In genomic region chr9:91090132-91090410, GRCh38 we compare ENCODE assay signal across 13 cellular contexts.
DNase-seq lines count a peak whose midpoint lies in the region; ATAC-seq, FAIRE-seq and TF ChIP-seq lines count a peak whose summit lies in the region.
"Had no signal": no experiment of that assay in that cellular context is flagged by ENCODE, and none has a peak within 500 bp of the region (broad histone marks: within the 10 kb centered on the region; RNA-seq: fewer than 3 reads in every experiment).

No MANE protein-coding gene starts in this region.

- H3K9ac ChIP-seq in HepG2 (ENCODE audit: insufficient read depth, low read depth, low read length), result no peak overlapping the region

- CTCF ChIA-PET in HepG2 (lab: Yijun Ruan, JAX; ENCODE audit: low intra/inter-chr PET ratio, low total read pairs), result interaction anchor here (0.7 to 1.3 kb wide), 2 partner anchors 53 to 336 kb away, joined by 3 read pairs; no protein-coding TSS in a partner anchor
- CTCF ChIA-PET in activated CD4-positive, alpha-beta memory T cell treated with anti-CD3 and anti-CD28 coated beads, Interleukin-2, amount 10 ng/mL, durations not matched to agents 7 days and 5 days (lab: Charles Lee), result interaction anchor here (0.6 to 1.8 kb wide), 11 partner anchors 9 to 362 kb away, joined by 3 to 6 read pairs (median 4); no protein-coding TSS in a partner anchor

- H2AFZ ChIP-seq in HepG2 (ENCODE audit: low read length), result no peak overlapping the region

- H3K27ac Mint-ChIP-seq in activated CD4-positive, alpha-beta memory T cell treated with anti-CD3 and anti-CD28 coated beads, Interleukin-2, amount 10 ng/mL, durations not matched to agents 7 days and 5 days, result peak overlapping the region; percentile 16
- H3K27ac Mint-ChIP-seq in immature natural killer cell, result peak overlapping the region in 4 of 6 donors; percentile 13 to 82 (median 62)
- H3K27ac Mint-ChIP-seq: CD4-positive, alpha-beta T cell; IgD-negative memory B cell had no signal

- H3K4me1 Mint-ChIP-seq in activated CD4-positive, alpha-beta memory T cell treated with anti-CD3 and anti-CD28 coated beads, Interleukin-2, amount 10 ng/mL, durations not matched to agents 7 days and 5 days, result peaks cover 51% of the 10 kb centered on the region
- peaks cover 9% of the 10 kb centered on the region in 2 donors for H3K4me1 Mint-ChIP-seq in immature natural killer cell

- peaks cover 78% of the 10 kb centered on the region for H3K36me3 Mint-ChIP-seq in activated CD4-positive, alpha-beta memory T cell treated with anti-CD3 and anti-CD28 coated beads, Interleukin-2, amount 10 ng/mL, durations not matched to agents 7 days and 5 days (ENCODE audit: low read depth)
- H3K36me3 Mint-ChIP-seq in immature natural killer cell, result peaks cover 0 to 18% (median 15%) of the 10 kb centered on the region in 3 donors
- H3K36me3 Mint-ChIP-seq: IgD-negative memory B cell had no signal

- TF ChIP-seq EP300 in HepG2 (IDR thresholded peaks at IDR 0.05; ENCODE audit: low read depth in 2 of 2, low read length in 2 of 2) (no peak), HepG2 (CRISPR knock-in tag; IDR thresholded peaks at IDR 0.05; ENCODE audit: borderline replicate concordance) (no peak), sigmoid colon (IDR thresholded peaks at IDR 0.05) (no peak)

- no peaks in the 10 kb centered on the region for H3K79me2 ChIP-seq in HepG2 (ENCODE audit: insufficient read depth, low read length)

- no peak for TF ChIP-seq RAD21 in HepG2 (CRISPR knock-in tag; IDR thresholded peaks at IDR 0.05)

- no peak overlapping the region for H3K4me3 Mint-ChIP-seq in activated CD4-positive, alpha-beta memory T cell treated with anti-CD3 and anti-CD28 coated beads, Interleukin-2, amount 10 ng/mL, durations not matched to agents 7 days and 5 days
- H3K4me3 Mint-ChIP-seq in immature natural killer cell, result no peak overlapping the region
- H3K4me3 Mint-ChIP-seq: CD4-positive, alpha-beta T cell had no signal

- no peaks in the 10 kb centered on the region for H3K27me3 Mint-ChIP-seq in activated CD4-positive, alpha-beta memory T cell treated with anti-CD3 and anti-CD28 coated beads, Interleukin-2, amount 10 ng/mL, durations not matched to agents 7 days and 5 days
- peaks cover 0 to 2% (median 0%) of the 10 kb centered on the region in 3 donors for H3K27me3 Mint-ChIP-seq in immature natural killer cell (ENCODE audit: low read depth in 3 of 3)
- H3K27me3 Mint-ChIP-seq: CD4-positive, alpha-beta T cell; IgD-negative memory B cell had no signal

- H3K27me3 ChIP-seq in HepG2 (ENCODE audit: control insufficient read depth in 1 of 2, insufficient read depth in 2 of 2, low read length in 2 of 2) (no peaks in the 10 kb centered on the region), right lobe of liver (no peaks in the 10 kb centered on the region), sigmoid colon (no peaks in the 10 kb centered on the region)

- TF ChIP-seq POLR2A in HepG2 (IDR thresholded peaks at IDR 0.05; ENCODE audit: insufficient read depth in 1 of 2, low read depth in 2 of 2, low read length in 2 of 2) (no peak), right lobe of liver (IDR thresholded peaks at IDR 0.05) (no peak), sigmoid colon (IDR thresholded peaks at IDR 0.05) (no peak)

- in situ Hi-C loops in HepG2 (cut with HindIII; ENCODE audit: extremely low pct_ligation_motif_present, low pct_unique_long_range_greater_than_20kb), result no loop called here

- no TSS peak for BruUV-seq in HepG2 (replicated peaks; lab: Mats Ljungman, UMichigan)

- POLR2A ChIA-PET in HepG2 (lab: Yijun Ruan, JAX), result interaction anchor here (1.1 to 2.1 kb wide), 7 partner anchors 19 to 334 kb away, joined by 3 to 9 read pairs (median 7); partner anchors contain the start of gene NFIL3
- POLR2A ChIA-PET in activated CD4-positive, alpha-beta memory T cell treated with anti-CD3 and anti-CD28 coated beads, Interleukin-2, amount 10 ng/mL, durations not matched to agents 7 days and 5 days (lab: Charles Lee), result interaction anchor here (1.1 to 3.1 kb wide), 7 partner anchors 10 to 334 kb away, joined by 3 to 15 read pairs (median 8); partner anchors contain the start of gene NFIL3

- WGBS in HepG2 (ENCODE audit: low lambda C conversion rate), result 92% methylated on average over 2 of the region's 5 CpGs
- WGBS in right lobe of liver (ENCODE audit: insufficient coverage, low coverage, low lambda C conversion rate, missing lambda C conversion rate), result 81% methylated on average over 3 of the region's 5 CpGs
- 85 to 88% methylated on average over 5 of the region's 5 CpGs for WGBS in sigmoid colon, 2 donors

- H3K9me3 ChIP-seq in HepG2 (ENCODE audit: low read length) (peaks cover 10% of the 10 kb centered on the region), right lobe of liver (no peaks in the 10 kb centered on the region), sigmoid colon (peaks cover 0 to 2% (median 0%) of the 10 kb centered on the region in 4 donors)

- no peak for TF ChIP-seq CTCF in HepG2 (CRISPR knock-in tag; IDR thresholded peaks at IDR 0.05)
- TF ChIP-seq CTCF in right lobe of liver (IDR thresholded peaks at IDR 0.05), result no peak
- TF ChIP-seq CTCF in sigmoid colon (IDR thresholded peaks at IDR 0.05), result no peak

- no peaks in the 10 kb centered on the region for H4K20me1 ChIP-seq in HepG2 (ENCODE audit: insufficient read depth, low read length)

- H3K27ac ChIP-seq in HepG2 (ENCODE audit: extremely low read length, insufficient read depth, low read length) (peak overlapping the region; percentile 2), right lobe of liver (no peak overlapping the region), sigmoid colon (no peak overlapping the region)

- H3K4me2 ChIP-seq in HepG2 (ENCODE audit: low read depth, low read length), result no peak overlapping the region

- ATAC-seq in HepG2, result peak; percentile 26; the same call in 2 of the 3 replicates
- no peak for ATAC-seq in right lobe of liver

- H3K4me1 ChIP-seq in HepG2 (ENCODE audit: insufficient read depth, low read length), result peaks cover 27% of the 10 kb centered on the region
- no peaks in the 10 kb centered on the region for H3K4me1 ChIP-seq in right lobe of liver
- peaks cover 0 to 7% (median 0%) of the 10 kb centered on the region in 4 donors for H3K4me1 ChIP-seq in sigmoid colon

- no peak overlapping the region for H3K4me3 ChIP-seq in HepG2 (replicated peaks in 1 of 3; ENCODE audit: insufficient read depth in 1 of 3, low read depth in 2 of 3, low read length in 3 of 3)
- no peak overlapping the region for H3K4me3 ChIP-seq in right lobe of liver
- H3K4me3 ChIP-seq in sigmoid colon, result no peak overlapping the region

- peaks cover 22% of the 10 kb centered on the region for H3K9me3 Mint-ChIP-seq in activated CD4-positive, alpha-beta memory T cell treated with anti-CD3 and anti-CD28 coated beads, Interleukin-2, amount 10 ng/mL, durations not matched to agents 7 days and 5 days
- H3K9me3 Mint-ChIP-seq in immature natural killer cell, result peaks cover 0 to 4% (median 0%) of the 10 kb centered on the region in 6 donors

- DNase-seq in HepG2 (ENCODE audit: low spot score) (no peak), right lobe of liver (no peak), immature natural killer cell (no peak), NCI-H226 (no peak), GDM1 (lab: John Stamatoyannopoulos, UW) (no peak), sigmoid colon (no peak)
- DNase-seq in activated CD4-positive, alpha-beta memory T cell treated with anti-CD3 and anti-CD28 coated beads, Interleukin-2, amount 10 ng/mL, durations not matched to agents 7 days and 5 days, result no peak
- DNase-seq: CD4-positive, alpha-beta T cell; NCI-H1436 treated with DMSO at 0.1 percent for 48 hours; NCI-H2107; NK-92 treated with Interleukin-12 subunit alpha and Interleukin-12 subunit beta, amount 100 ng/mL, for 24 hours had no signal

- intact Hi-C loops in HepG2 (cut with micrococcal nuclease; ENCODE audit: unreplicated experiment), result no loop called here
- intact Hi-C loops in right lobe of liver (cut with DNase I), result no loop called here
- intact Hi-C loops in sigmoid colon (cut with DNase I), result loop anchor here (5.0 to 10.0 kb wide), 2 partner anchors 212 to 275 kb away; partner anchors contain the start of gene AUH

- no peak for FAIRE-seq in HepG2 (lab: Jason Lieb, UNC)
- FAIRE-seq: GM12891 had no signal

- H3K36me3 ChIP-seq in HepG2 (replicated peaks in 1 of 2; ENCODE audit: control insufficient read depth in 1 of 2, insufficient read depth in 2 of 2, low read length in 2 of 2) (no peaks in the 10 kb centered on the region), right lobe of liver (no peaks in the 10 kb centered on the region), sigmoid colon (no peaks in the 10 kb centered on the region)

TF ChIP-seq in HepG2, 621 proteins besides CTCF, POLR2A, EP300 and RAD21:
- TF ChIP-seq ZNF501 (CRISPR knock-in tag; IDR thresholded peaks at IDR 0.05) (0 out of 2 replicates have a peak, but pooled peaks have one; percentile 58), ZNF556 (CRISPR knock-in tag; IDR thresholded peaks at IDR 0.05; ENCODE audit: borderline replicate concordance) (no peak), POLR2G (IDR thresholded peaks at IDR 0.05; ENCODE audit: low read depth, low read length) (no peak)
